ENCODE assay signal across 2 cellular contexts in the genomic region with DNA sequence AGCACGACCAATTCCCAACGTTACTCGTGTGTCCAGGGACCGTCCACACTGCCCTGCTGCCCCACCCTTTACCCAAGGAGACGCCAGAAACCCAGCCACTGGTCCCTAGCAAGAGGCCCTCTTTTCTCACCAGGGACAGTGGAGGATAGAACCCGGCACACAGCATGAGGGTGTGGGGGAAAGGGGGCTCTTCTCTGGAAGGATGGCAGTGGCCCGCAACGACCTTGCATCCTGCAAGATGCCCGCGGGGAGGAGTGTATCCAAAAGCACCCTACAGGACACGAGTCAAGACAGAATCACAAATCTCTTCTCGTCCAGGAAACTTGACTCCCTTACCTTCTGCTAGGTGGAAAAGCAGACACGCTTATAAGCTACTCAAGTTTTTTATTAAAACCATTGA.
TF ChIP-seq lines count a peak whose summit lies in the region.

No MANE protein-coding gene starts in this region.

TF ChIP-seq in IMR-90, 13 proteins besides CTCF, POLR2A, EP300 and RAD21:
- TF ChIP-seq SMC3 (IDR thresholded peaks at IDR 0.05; ENCODE audit: low read depth, low read length) (no peak), MAZ (IDR thresholded peaks at IDR 0.05; ENCODE audit: borderline replicate concordance, low read depth, low read length) (no peak), BHLHE40 (IDR thresholded peaks at IDR 0.05; ENCODE audit: low read depth, low read length) (no peak), MXI1 (IDR thresholded peaks at IDR 0.05; ENCODE audit: borderline replicate concordance, low read depth, low read length) (no peak), MAFK (IDR thresholded peaks at IDR 0.05; ENCODE audit: low read depth, low read length) (no peak), FOS (IDR thresholded peaks at IDR 0.05; ENCODE audit: low read depth, low read length) (no peak), USF2 (IDR thresholded peaks at IDR 0.05; ENCODE audit: low read depth, low read length) (no peak), RFX5 (IDR thresholded peaks at IDR 0.05; ENCODE audit: low read depth, low read length) (no peak), CEBPB (IDR thresholded peaks at IDR 0.05; ENCODE audit: low read depth, low read length) (no peak), CHD1 (IDR thresholded peaks at IDR 0.05; ENCODE audit: low read depth, low read length) (no peak), NFE2L2 (IDR thresholded peaks at IDR 0.05; ENCODE audit: low read depth, low read length) (no peak), RCOR1 (IDR thresholded peaks at IDR 0.05; ENCODE audit: insufficient replicate concordance, low read length) (no peak)
- TF ChIP-seq, protein P1, sequence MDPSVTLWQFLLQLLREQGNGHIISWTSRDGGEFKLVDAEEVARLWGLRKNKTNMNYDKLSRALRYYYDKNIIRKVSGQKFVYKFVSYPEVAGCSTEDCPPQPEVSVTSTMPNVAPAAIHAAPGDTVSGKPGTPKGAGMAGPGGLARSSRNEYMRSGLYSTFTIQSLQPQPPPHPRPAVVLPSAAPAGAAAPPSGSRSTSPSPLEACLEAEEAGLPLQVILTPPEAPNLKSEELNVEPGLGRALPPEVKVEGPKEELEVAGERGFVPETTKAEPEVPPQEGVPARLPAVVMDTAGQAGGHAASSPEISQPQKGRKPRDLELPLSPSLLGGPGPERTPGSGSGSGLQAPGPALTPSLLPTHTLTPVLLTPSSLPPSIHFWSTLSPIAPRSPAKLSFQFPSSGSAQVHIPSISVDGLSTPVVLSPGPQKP (IDR thresholded peaks at IDR 0.05; ENCODE audit: borderline replicate concordance, low read depth, low read length): no peak
TF ChIP-seq in IMR-90: peak in this region for 0.

TF ChIP-seq in H1, 55 proteins besides CTCF, POLR2A, EP300 and RAD21:
- TF ChIP-seq SIRT6 (IDR thresholded peaks at IDR 0.05; ENCODE audit: low read length) (no peak), HDAC6 (IDR thresholded peaks at IDR 0.05; ENCODE audit: low read depth, low read length) (no peak), RFX5 (IDR thresholded peaks at IDR 0.05; ENCODE audit: borderline replicate concordance, low read depth, low read length) (no peak), NRF1 (IDR thresholded peaks at IDR 0.05; ENCODE audit: low read depth, low read length) (no peak), RBBP5 (IDR thresholded peaks at IDR 0.05; ENCODE audit: borderline replicate concordance, low read depth, low read length) (no peak), EZH2 (IDR thresholded peaks at IDR 0.05; ENCODE audit: low read depth, low read length, severe bottlenecking) (no peak), SP4 (IDR thresholded peaks at IDR 0.05; ENCODE audit: low read length) (no peak), BRCA1 (IDR thresholded peaks at IDR 0.05; ENCODE audit: low read depth, low read length) (no peak), SIX5 (IDR thresholded peaks at IDR 0.05; ENCODE audit: low read depth, low read length) (no peak), CHD2 (IDR thresholded peaks at IDR 0.05; ENCODE audit: low read length) (no peak)
TF ChIP-seq in H1: peak in this region for 0.
